Comparison of ENCODE assay signal across 8 cellular contexts in the genomic region with DNA sequence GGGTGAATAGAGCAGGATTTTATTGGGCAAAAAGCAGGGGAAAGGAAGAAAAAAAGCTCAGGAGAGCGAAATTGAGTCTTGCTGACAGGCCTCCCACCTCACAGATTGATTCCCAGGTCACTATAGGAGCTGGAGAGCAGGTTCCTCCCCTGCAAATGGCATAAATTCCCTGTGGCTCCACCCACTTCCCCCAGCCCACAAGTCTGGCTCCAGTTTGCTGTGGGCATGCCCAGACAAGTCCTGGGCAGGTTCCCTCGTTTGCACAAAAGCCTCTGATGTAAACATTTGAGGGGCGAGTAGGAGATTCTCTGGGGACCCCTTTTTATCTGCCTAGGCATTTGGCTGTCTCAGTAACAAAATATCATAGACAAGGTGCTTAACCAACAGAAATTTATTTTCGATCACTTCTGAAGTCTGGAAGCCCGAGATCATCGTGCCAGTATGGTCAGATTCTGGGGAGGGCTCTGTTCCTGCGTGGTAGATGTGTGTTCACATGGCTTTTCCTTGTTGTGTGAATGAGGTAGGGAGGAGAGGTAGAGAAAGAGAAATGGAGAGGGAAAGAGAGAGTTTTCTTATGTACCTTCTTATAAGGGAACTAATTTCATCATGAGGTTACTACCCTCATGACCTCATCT.
A peak's percentile ranks its signal among the peaks of the same experiment; 100 is the strongest.
DNase-seq lines count a peak whose midpoint lies in the region; ATAC-seq and TF ChIP-seq lines count a peak whose summit lies in the region.

No MANE protein-coding gene starts in this region.

- no CpG with 5 or more reads among the region's 7 CpGs for WGBS in iPS DF 6.9 (ENCODE audit: insufficient coverage, insufficient read length)
- WGBS in stomach, 5 donors: 64 to 74% (median 72%) methylated on average over 7 of the region's 7 CpGs

- peak; percentile 11 for DNase-seq in GM03348 (ENCODE audit: low spot score)
- peak; percentile 58 for DNase-seq in GM23338 (ENCODE audit: low spot score)
- DNase-seq in NCI-H748 treated with DMSO at 0.1 percent for 48 hours (lab: John Stamatoyannopoulos, UW): peak; percentile 84
- peak; percentile 37 for DNase-seq in iPS DF 6.9 (ENCODE audit: low read depth, low spot score)
- DNase-seq in NCI-H510A (lab: John Stamatoyannopoulos, UW): no peak
- no peak for DNase-seq in stomach
- DNase-seq in NCI-H2029 (lab: John Stamatoyannopoulos, UW): no peak
- no peak for DNase-seq in activated T-cell treated with anti-CD3 and anti-CD28 coated beads, Interleukin-2, amount 50 U/mL, for 4 hours

- no peaks in the 10 kb centered on the region for H3K27me3 Mint-ChIP-seq in GM23338 (ENCODE audit: insufficient read depth, low read depth, poor library complexity)
- H3K27me3 Mint-ChIP-seq in activated T-cell treated with anti-CD3 and anti-CD28 coated beads, Interleukin-2, amount 50 U/mL, for 4 hours (ENCODE audit: low read depth): no peaks in the 10 kb centered on the region

- ATAC-seq in GM23338: peak; percentile 77
- no peak for ATAC-seq in activated T-cell treated with anti-CD3 and anti-CD28 coated beads, Interleukin-2, amount 50 U/mL, for 4 hours

- intact Hi-C loops in stomach (cut with DNase I; ENCODE audit: low total_unique reads): no loop called here

- H2AFZ ChIP-seq in GM23338: peak overlapping the region; percentile 35; the same call in 1 of the 2 replicates

- no peak overlapping the region for H3K4me3 ChIP-seq in GM23338
- no peak overlapping the region for H3K4me3 ChIP-seq in iPS DF 6.9 (ENCODE audit: low read length)
- no peak overlapping the region for H3K4me3 ChIP-seq in stomach

- TF ChIP-seq CTCF in GM23338 (conservative IDR thresholded peaks at IDR 0.05; ENCODE audit: low read depth in 2 of 2): no peak
- TF ChIP-seq CTCF in stomach (IDR thresholded peaks at IDR 0.05): no peak

- H3K4me3 Mint-ChIP-seq in GM23338: no peak overlapping the region
- H3K4me3 Mint-ChIP-seq in activated T-cell treated with anti-CD3 and anti-CD28 coated beads, Interleukin-2, amount 50 U/mL, for 4 hours: no peak overlapping the region

- H3K27ac ChIP-seq in GM23338 (ENCODE audit: low read depth) (peak overlapping the region; percentile 48; the same call in 1 of the 2 replicates), iPS DF 6.9 (ENCODE audit: low read length) (no peak overlapping the region), stomach (no peak overlapping the region)

- H3K36me3 Mint-ChIP-seq in GM23338 (ENCODE audit: low read depth): peaks cover 28% of the 10 kb centered on the region; the same call in 2 of the 3 replicates
- H3K36me3 Mint-ChIP-seq in activated T-cell treated with anti-CD3 and anti-CD28 coated beads, Interleukin-2, amount 50 U/mL, for 4 hours (ENCODE audit: insufficient read depth): no peaks in the 10 kb centered on the region

- H3K79me2 ChIP-seq in GM23338 (replicated peaks; ENCODE audit: insufficient read depth): no peaks in the 10 kb centered on the region

- H3K9me3 Mint-ChIP-seq in GM23338: peaks cover 23% of the 10 kb centered on the region; the same call in 2 of the 3 replicates
- peaks cover 12% of the 10 kb centered on the region for H3K9me3 Mint-ChIP-seq in activated T-cell treated with anti-CD3 and anti-CD28 coated beads, Interleukin-2, amount 50 U/mL, for 4 hours

- no peak overlapping the region for H3K4me2 ChIP-seq in GM23338

- H3K4me1 ChIP-seq in GM23338 (ENCODE audit: insufficient read depth) (peaks cover 7% of the 10 kb centered on the region; the same call in 1 of the 2 replicates), iPS DF 6.9 (ENCODE audit: control insufficient read depth, insufficient read depth, low read length) (no peaks in the 10 kb centered on the region), stomach (no peaks in the 10 kb centered on the region)

- H3K27me3 ChIP-seq in GM23338 (ENCODE audit: insufficient read depth) (no peaks in the 10 kb centered on the region), iPS DF 6.9 (ENCODE audit: control insufficient read depth, insufficient read depth, low read length) (no peaks in the 10 kb centered on the region), stomach (no peaks in the 10 kb centered on the region)

- H3K9me2 ChIP-seq in GM23338 (ENCODE audit: insufficient read depth): peaks cover 8% of the 10 kb centered on the region; the same call in 1 of the 2 replicates

- peak overlapping the region; percentile 76 for H3K27ac Mint-ChIP-seq in GM23338

- H3K36me3 ChIP-seq in GM23338 (ENCODE audit: insufficient read depth) (no peaks in the 10 kb centered on the region), iPS DF 6.9 (ENCODE audit: control insufficient read depth, insufficient read depth, low read length) (no peaks in the 10 kb centered on the region), stomach (no peaks in the 10 kb centered on the region)

- H3K9me3 ChIP-seq in iPS DF 6.9 (ENCODE audit: control insufficient read depth, insufficient read depth, low read length) (no peaks in the 10 kb centered on the region), stomach (no peaks in the 10 kb centered on the region)

- TF ChIP-seq POLR2A in stomach (IDR thresholded peaks at IDR 0.05): no peak

- H3K4me1 Mint-ChIP-seq in GM23338: peaks cover 9% of the 10 kb centered on the region; the same call in 2 of the 3 replicates
- H3K4me1 Mint-ChIP-seq in activated T-cell treated with anti-CD3 and anti-CD28 coated beads, Interleukin-2, amount 50 U/mL, for 4 hours (ENCODE audit: low read depth): no peaks in the 10 kb centered on the region

- TF ChIP-seq EP300 in stomach (IDR thresholded peaks at IDR 0.05): no peak

- no peaks in the 10 kb centered on the region for H3F3A ChIP-seq in GM23338 (replicated peaks; ENCODE audit: low read depth)

- no peaks in the 10 kb centered on the region for H4K20me1 ChIP-seq in GM23338 (replicated peaks; ENCODE audit: insufficient read depth)

TF ChIP-seq in GM23338, 12 proteins besides CTCF, POLR2A, EP300 and RAD21 (continues in another document):
- no peak for TF ChIP-seq STAT1 (IDR thresholded peaks at IDR 0.05; ENCODE audit: unreplicated experiment)
- TF ChIP-seq ZNF114 (CRISPR knock-in tag; IDR thresholded peaks at IDR 0.05): no peak
- TF ChIP-seq ETS1 (IDR thresholded peaks at IDR 0.05): no peak
- no peak for TF ChIP-seq JUNB (IDR thresholded peaks at IDR 0.05; ENCODE audit: unreplicated experiment)
- TF ChIP-seq REST (IDR thresholded peaks at IDR 0.05; ENCODE audit: unreplicated experiment): no peak
- no peak for TF ChIP-seq ZNF331 (CRISPR knock-in tag; IDR thresholded peaks at IDR 0.05; ENCODE audit: low read depth)

Comparison
In these comparisons a context has a peak if more than half of its experiments do, and no peak if none do; other contexts are left out.
1. DNase-seq: peak in GM03348 (single experiment), GM23338 (single experiment), NCI-H748 treated with DMSO at 0.1 percent for 48 hours (single experiment) and iPS DF 6.9 (single experiment); none in NCI-H510A (single experiment), stomach (single experiment), NCI-H2029 (single experiment) and activated T-cell treated with anti-CD3 and anti-CD28 coated beads, Interleukin-2, amount 50 U/mL, for 4 hours (single experiment).